Comparison of ENCODE assay signal across 9 cellular contexts in the genomic region with DNA sequence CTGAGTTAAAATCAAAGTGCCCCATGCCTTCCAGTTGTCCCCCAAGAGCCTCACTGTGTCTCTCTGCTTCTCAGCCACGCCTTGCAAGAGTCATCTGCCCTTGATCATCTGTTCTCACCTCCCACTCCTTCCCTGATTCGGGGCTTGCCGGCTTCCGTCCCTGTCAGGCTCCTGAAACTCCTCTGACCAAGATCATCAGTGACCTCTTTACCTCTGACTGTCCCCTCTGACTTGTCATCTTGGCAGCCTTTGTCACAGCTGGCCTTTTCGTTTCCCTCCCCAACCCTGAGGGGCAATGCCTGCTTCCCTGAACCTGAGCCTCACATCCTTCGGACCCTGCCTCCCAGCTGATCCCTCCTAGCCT.
DNase-seq lines count a peak whose midpoint lies in the region; ATAC-seq and TF ChIP-seq lines count a peak whose summit lies in the region.
"Had no signal": no experiment of that assay in that cellular context is flagged by ENCODE, and none has a peak within 500 bp of the region (broad histone marks: within the 10 kb centered on the region; RNA-seq: fewer than 3 reads in every experiment).

No MANE protein-coding gene starts in this region.

- no peak overlapping the region for H3K9ac ChIP-seq in mammary epithelial cell (ENCODE audit: insufficient read depth, low read length)

- CTCF ChIA-PET in MCF 10A (lab: Yijun Ruan, JAX): interaction anchor here (0.6 to 1.0 kb wide), 5 partner anchors 84 to 168 kb away, joined by 3 read pairs; no protein-coding TSS in a partner anchor
- CTCF ChIA-PET in mammary epithelial cell (lab: Charles Lee; ENCODE audit: low non-redundant PET): no interaction called here

- H3K27me3 ChIP-seq in mammary epithelial cell (ENCODE audit: insufficient read depth, low read length): no peaks in the 10 kb centered on the region

- H3K4me1 Mint-ChIP-seq in MCF 10A (ENCODE audit: insufficient read depth, unreplicated experiment): peaks cover 6% of the 10 kb centered on the region
- H3K4me1 Mint-ChIP-seq in activated naive CD8-positive, alpha-beta T cell treated with anti-CD3 and anti-CD28 coated beads for 36 hours: peaks cover 13% of the 10 kb centered on the region
- peaks cover 29% of the 10 kb centered on the region for H3K4me1 Mint-ChIP-seq in stimulated activated naive CD8-positive, alpha-beta T cell treated with anti-CD3 and anti-CD28 coated beads, Interleukin-15, Interleukin-2, amounts not matched to agents 100 ng/mL and 50 ng/mL, for 24 hours (ENCODE audit: low read depth)

- dilution Hi-C loops in mammary epithelial cell (cut with HindIII; ENCODE audit: low sequenced_read_pairs): no loop called here

- no peaks in the 10 kb centered on the region for H3K27me3 Mint-ChIP-seq in MCF 10A (ENCODE audit: insufficient read depth, unreplicated experiment)
- H3K27me3 Mint-ChIP-seq in activated naive CD8-positive, alpha-beta T cell treated with anti-CD3 and anti-CD28 coated beads for 36 hours: peaks cover 14% of the 10 kb centered on the region
- H3K27me3 Mint-ChIP-seq in stimulated activated naive CD8-positive, alpha-beta T cell treated with anti-CD3 and anti-CD28 coated beads, Interleukin-15, Interleukin-2, amounts not matched to agents 100 ng/mL and 50 ng/mL, for 24 hours: peaks cover 16% of the 10 kb centered on the region

- H3K27ac Mint-ChIP-seq in MCF 10A (ENCODE audit: low read depth, unreplicated experiment): peak overlapping the region; percentile 7
- H3K27ac Mint-ChIP-seq in activated naive CD8-positive, alpha-beta T cell treated with anti-CD3 and anti-CD28 coated beads for 36 hours: no peak overlapping the region
- peak overlapping the region; percentile 54 for H3K27ac Mint-ChIP-seq in stimulated activated naive CD8-positive, alpha-beta T cell treated with anti-CD3 and anti-CD28 coated beads, Interleukin-15, Interleukin-2, amounts not matched to agents 100 ng/mL and 50 ng/mL, for 24 hours

- no peaks in the 10 kb centered on the region for H3K9me3 ChIP-seq in mammary epithelial cell (replicated peaks; ENCODE audit: insufficient read depth, low read length)

- in situ Hi-C loops in mammary epithelial cell (cut with MboI; ENCODE audit: low sequenced_read_pairs in 2 of 2): no loop called here

- no peak overlapping the region for H2AFZ ChIP-seq in mammary epithelial cell (ENCODE audit: low read depth, low read length)

- H3K4me2 ChIP-seq in mammary epithelial cell (ENCODE audit: insufficient read depth, low read depth, low read length): no peak overlapping the region

- TF ChIP-seq CTCF in MCF 10A (IDR thresholded peaks at IDR 0.05; ENCODE audit: unreplicated experiment) (no peak), mammary epithelial cell (conservative IDR thresholded peaks at IDR 0.05 in 1 of 2, IDR thresholded peaks at IDR 0.05 in 1 of 2; ENCODE audit: extremely low read depth in 1 of 2, insufficient read depth in 1 of 2, low read depth in 1 of 2, low read length in 2 of 2) (no peak)

- H3K36me3 ChIP-seq in mammary epithelial cell (ENCODE audit: insufficient read depth, low read length): no peaks in the 10 kb centered on the region

- no peaks in the 10 kb centered on the region for H3K79me2 ChIP-seq in mammary epithelial cell (ENCODE audit: insufficient read depth, low read length)

- POLR2A ChIA-PET in MCF 10A (lab: Yijun Ruan, JAX): no interaction called here

- 76% methylated on average over 6 of the region's 6 CpGs for WGBS in mammary epithelial cell (ENCODE audit: low coverage, missing lambda C conversion rate)

- no peaks in the 10 kb centered on the region for H3K4me1 ChIP-seq in mammary epithelial cell (ENCODE audit: insufficient read depth, low read length)

- no peak overlapping the region for H3K4me3 Mint-ChIP-seq in MCF 10A (ENCODE audit: unreplicated experiment)
- H3K4me3 Mint-ChIP-seq in activated naive CD8-positive, alpha-beta T cell treated with anti-CD3 and anti-CD28 coated beads for 36 hours: no peak overlapping the region
- peak overlapping the region; percentile 11 for H3K4me3 Mint-ChIP-seq in stimulated activated naive CD8-positive, alpha-beta T cell treated with anti-CD3 and anti-CD28 coated beads, Interleukin-15, Interleukin-2, amounts not matched to agents 100 ng/mL and 50 ng/mL, for 24 hours
- H3K4me3 Mint-ChIP-seq: brain had no signal

- H3K9me3 Mint-ChIP-seq in MCF 10A (ENCODE audit: unreplicated experiment): no peaks in the 10 kb centered on the region
- no peaks in the 10 kb centered on the region for H3K9me3 Mint-ChIP-seq in activated naive CD8-positive, alpha-beta T cell treated with anti-CD3 and anti-CD28 coated beads for 36 hours
- H3K9me3 Mint-ChIP-seq in stimulated activated naive CD8-positive, alpha-beta T cell treated with anti-CD3 and anti-CD28 coated beads, Interleukin-15, Interleukin-2, amounts not matched to agents 100 ng/mL and 50 ng/mL, for 24 hours: no peaks in the 10 kb centered on the region

- ATAC-seq in HG03175 (IDR thresholded peaks at IDR 0.05; ENCODE audit: unreplicated experiment) (peak; percentile 68), left cardiac atrium (no peak), esophagus mucosa (no peak)

- no peak for DNase-seq in MCF 10A (ENCODE audit: unreplicated experiment)
- no peak for DNase-seq in mammary epithelial cell
- peak; percentile 61 for DNase-seq in activated naive CD8-positive, alpha-beta T cell treated with anti-CD3 and anti-CD28 coated beads for 36 hours
- DNase-seq in left cardiac atrium: no peak
- DNase-seq in T1000 (lab: John Stamatoyannopoulos, UW): no peak

- H4K20me1 ChIP-seq in mammary epithelial cell (ENCODE audit: insufficient read depth, low read length): no peaks in the 10 kb centered on the region

- intact Hi-C loops in MCF 10A (cut with micrococcal nuclease) (loop anchor here (10.0 kb wide), 1 partner anchor 163 kb away; no protein-coding TSS in a partner anchor), mammary epithelial cell (cut with micrococcal nuclease) (no loop called here), left cardiac atrium (cut with DNase I) (no loop called here)

- no peak overlapping the region for H3K27ac ChIP-seq in mammary epithelial cell (ENCODE audit: insufficient read depth, low read depth, low read length)

- no peaks in the 10 kb centered on the region for H3K36me3 Mint-ChIP-seq in MCF 10A (ENCODE audit: insufficient read depth, unreplicated experiment)
- no peaks in the 10 kb centered on the region for H3K36me3 Mint-ChIP-seq in activated naive CD8-positive, alpha-beta T cell treated with anti-CD3 and anti-CD28 coated beads for 36 hours
- no peaks in the 10 kb centered on the region for H3K36me3 Mint-ChIP-seq in stimulated activated naive CD8-positive, alpha-beta T cell treated with anti-CD3 and anti-CD28 coated beads, Interleukin-15, Interleukin-2, amounts not matched to agents 100 ng/mL and 50 ng/mL, for 24 hours (ENCODE audit: low read depth)

- no peak overlapping the region for H3K4me3 ChIP-seq in mammary epithelial cell (replicated peaks in 1 of 3; ENCODE audit: insufficient read depth in 1 of 3, low read depth in 2 of 3, low read length in 3 of 3)

- BruUV-seq in MCF 10A (replicated peaks; lab: Mats Ljungman, UMichigan) (no TSS peak), mammary epithelial cell (replicated peaks; lab: Mats Ljungman, UMichigan) (no TSS peak)
